9 cellular contexts compared by ENCODE assay signal in genomic region chr15:53716909-53717878, GRCh38. TPM values are rescaled to one million over a fixed set of nuclear protein-coding genes. Genes with fewer than 3 reads are reported as not detected.
DNase-seq lines count a peak whose midpoint lies in the region; ATAC-seq and TF ChIP-seq lines count a peak whose summit lies in the region.
"Had no signal": no experiment of that assay in that cellular context is flagged by ENCODE, and none has a peak within 500 bp of the region (broad histone marks: within the 10 kb centered on the region; RNA-seq: fewer than 3 reads in every experiment).

No MANE protein-coding gene starts in this region.

- H3K4me2 ChIP-seq in PC-9 = no peak overlapping the region

- peak; percentile 8 for DNase-seq in MCF 10A (ENCODE audit: unreplicated experiment)
- no peak for DNase-seq in breast epithelium (ENCODE audit: low spot score in 2 of 2)
- DNase-seq in PC-9 = no peak
- peak; percentile 14 for DNase-seq in globus pallidus (ENCODE audit: low spot score)
- no peak for DNase-seq in NK-92 (lab: John Stamatoyannopoulos, UW; ENCODE audit: unreplicated experiment)
- DNase-seq in HuH-7.5 (ENCODE audit: low spot score) = no peak
- DNase-seq: activated naive CD4-positive, alpha-beta T cell had no signal

- H3K4me1 Mint-ChIP-seq in MCF 10A (ENCODE audit: insufficient read depth, unreplicated experiment) = no peaks in the 10 kb centered on the region

- H3K9me3 Mint-ChIP-seq in MCF 10A (ENCODE audit: unreplicated experiment) = no peaks in the 10 kb centered on the region

- TF ChIP-seq CTCF in MCF 10A (IDR thresholded peaks at IDR 0.05; ENCODE audit: unreplicated experiment) (peak; percentile 30), breast epithelium (IDR thresholded peaks at IDR 0.05) (peak in 1 of 3 donors; percentile 10), PC-9 (conservative IDR thresholded peaks at IDR 0.05) (peak; percentile 40)

- no peak overlapping the region for H2AFZ ChIP-seq in PC-9

- H3K36me3 ChIP-seq in breast epithelium = no peaks in the 10 kb centered on the region
- no peaks in the 10 kb centered on the region for H3K36me3 ChIP-seq in PC-9 (ENCODE audit: low read depth)

- BruUV-seq in MCF 10A (replicated peaks; lab: Mats Ljungman, UMichigan) (no TSS peak), PC-9 (replicated peaks; lab: Mats Ljungman, UMichigan) (no TSS peak)

- H4K20me1 ChIP-seq in PC-9 (ENCODE audit: insufficient read depth) = no peaks in the 10 kb centered on the region

- no peaks in the 10 kb centered on the region for H3K4me1 ChIP-seq in breast epithelium
- no peaks in the 10 kb centered on the region for H3K4me1 ChIP-seq in PC-9 (replicated peaks; ENCODE audit: insufficient read depth)

- H3K4me3 ChIP-seq in breast epithelium = no peak overlapping the region
- H3K4me3 ChIP-seq in PC-9 = no peak overlapping the region

- no peaks in the 10 kb centered on the region for H3F3A ChIP-seq in PC-9 (ENCODE audit: insufficient read depth, low read depth)

- no peak overlapping the region for H3K4me3 Mint-ChIP-seq in MCF 10A (ENCODE audit: unreplicated experiment)

- H3K9me3 ChIP-seq in breast epithelium (no peaks in the 10 kb centered on the region), PC-9 (ENCODE audit: insufficient read depth, low read depth) (no peaks in the 10 kb centered on the region)

- no peak overlapping the region for H3K27ac Mint-ChIP-seq in MCF 10A (ENCODE audit: low read depth, unreplicated experiment)

- H3K27ac ChIP-seq in breast epithelium (no peak overlapping the region), PC-9 (no peak overlapping the region)

- ATAC-seq in HG03565 (IDR thresholded peaks at IDR 0.05; ENCODE audit: unreplicated experiment) (no peak), GM18868 (IDR thresholded peaks at IDR 0.05; ENCODE audit: unreplicated experiment) (no peak)

- no peaks in the 10 kb centered on the region for H3K36me3 Mint-ChIP-seq in MCF 10A (ENCODE audit: insufficient read depth, unreplicated experiment)

- intact Hi-C loops in MCF 10A (cut with micrococcal nuclease) = loop anchor here (1.0 to 10.0 kb wide), 2 partner anchors 522 to 937 kb away; no protein-coding TSS in a partner anchor
- intact Hi-C loops in breast epithelium (cut with DNase I; ENCODE audit: low total_unique reads) = no loop called here
- intact Hi-C loops in PC-9 (cut with micrococcal nuclease; ENCODE audit: unreplicated experiment) = loop anchor here (5.0 kb wide), 1 partner anchor 935 kb away; no protein-coding TSS in a partner anchor

- CTCF ChIA-PET in MCF 10A (lab: Yijun Ruan, JAX) (interaction anchor here (0.6 to 1.0 kb wide), 4 partner anchors 53 to 937 kb away, joined by 3 to 4 read pairs (median 4); no protein-coding TSS in a partner anchor), PC-9 (lab: Charles Lee) (no interaction called here)

- H3K27me3 ChIP-seq in breast epithelium (no peaks in the 10 kb centered on the region), PC-9 (ENCODE audit: insufficient read depth, low read depth) (no peaks in the 10 kb centered on the region)

- H3K27me3 Mint-ChIP-seq in MCF 10A (ENCODE audit: insufficient read depth, unreplicated experiment) = peaks cover 71% of the 10 kb centered on the region

- H3K79me2 ChIP-seq in PC-9 (ENCODE audit: low read depth) = no peaks in the 10 kb centered on the region

- POLR2A ChIA-PET in MCF 10A (lab: Yijun Ruan, JAX) (no interaction called here), PC-9 (lab: Charles Lee; ENCODE audit: unreplicated experiment) (no interaction called here)

- TF ChIP-seq POLR2A in breast epithelium (IDR thresholded peaks at IDR 0.05) = no peak

- H3K9me2 ChIP-seq in PC-9 (ENCODE audit: insufficient read depth) = no peaks in the 10 kb centered on the region

RNA-seq across cellular contexts. Expression of gene WDR72, which starts 42.3 kb away (rescaled TPM):
- total RNA-seq in MCF 10A (2022) (not detected in 2 replicates), breast epithelium (1 to 10 TPM in 1 of 3 donors, under 1 TPM in 1, not detected in 1; 0.66 to 1.2 TPM), PC-9 (2021) (1.8 and 1.9 TPM in 2 replicates)

Comparison
In these comparisons a context has a peak if more than half of its experiments do, and no peak if none do; other contexts are left out.
1. DNase-seq: peak in MCF 10A (single experiment) and globus pallidus (single experiment); none in breast epithelium (0 of 2), PC-9 (0 of 2), NK-92 (single experiment) and HuH-7.5 (single experiment).